Comparison of ENCODE assay signal across 25 cellular contexts in genomic region chr2:194915485-194915884, GRCh38.
"Had no signal": no experiment of that assay in that cellular context is flagged by ENCODE, and none has a peak within 500 bp of the region (broad histone marks: within the 10 kb centered on the region; RNA-seq: fewer than 3 reads in every experiment).

No MANE protein-coding gene starts in this region.

- H3K27me3 ChIP-seq: esophagus squamous epithelium, gastrocnemius medialis, heart right ventricle, left lung had no signal

- FAIRE-seq: colon, endometrium, islet of Langerhans, keratinocyte had no signal

- H3K9me3 ChIP-seq: esophagus squamous epithelium, gastrocnemius medialis, heart right ventricle, left lung, lower lobe of right lung, mucosa of descending colon had no signal

- H3K27ac ChIP-seq: coronary artery, epithelial cell of prostate, esophagus squamous epithelium, gastrocnemius medialis, heart right ventricle, left lung, lower lobe of right lung had no signal

- DNase-seq: effector CD8-positive, alpha-beta T cell; effector memory CD8-positive, alpha-beta T cell; endodermal cell; erythroblast; esophagus squamous epithelium; foreskin fibroblast; foreskin melanocyte; gastrocnemius medialis; glutamatergic neuron; head of caudate nucleus; heart right ventricle; hippocampal formation; left cardiac atrium; left lung; left ventricle myocardium superior; lower lobe of right lung; mesenchymal stem cell; mucosa of descending colon had no signal

- H3K4me3 ChIP-seq: coronary artery, esophagus squamous epithelium, gastrocnemius medialis, heart right ventricle, left lung, lower lobe of right lung, mucosa of descending colon had no signal

- ATAC-seq: effector memory CD8-positive, alpha-beta T cell; esophagus mucosa; gastrocnemius medialis; heart right ventricle; left cardiac atrium; left lung; left ventricle myocardium superior; lower lobe of right lung; mucosa of descending colon had no signal

- H3K36me3 ChIP-seq: esophagus squamous epithelium, gastrocnemius medialis, heart right ventricle, left lung, lower lobe of right lung had no signal

- H3K4me1 ChIP-seq: esophagus squamous epithelium, gastrocnemius medialis, heart right ventricle, left lung, lower lobe of right lung had no signal
